Comparison of ENCODE assay signal across 8 cellular contexts in the genomic region with DNA sequence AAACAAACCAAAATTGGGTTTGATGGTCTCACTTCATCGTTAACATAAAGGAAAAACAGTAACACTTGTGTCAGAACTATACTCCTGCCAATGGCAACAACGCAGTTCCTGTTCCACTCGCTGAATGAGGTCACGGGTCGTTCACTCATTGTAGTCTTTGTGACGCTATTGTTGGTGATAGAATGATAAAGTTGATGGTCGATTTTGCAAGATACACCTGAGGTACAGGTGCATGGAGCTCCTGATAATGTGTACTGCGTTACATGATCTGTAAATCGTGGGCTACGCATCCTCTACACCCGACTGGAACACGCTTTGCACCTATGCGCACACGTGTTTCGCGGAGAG. TPM values are rescaled to one million over a fixed set of nuclear protein-coding genes. Genes with fewer than 3 reads are reported as not detected.
A peak's percentile ranks its signal among the peaks of the same experiment; 100 is the strongest.
DNase-seq lines count a peak whose midpoint lies in the region; ATAC-seq and TF ChIP-seq lines count a peak whose summit lies in the region.

No MANE protein-coding gene starts in this region.

- H3K4me2 ChIP-seq in BLaER1 (peak overlapping the region; percentile 99), SU-DHL-6 (ENCODE audit: low read depth, low read length, poor library complexity, severe bottlenecking) (peak overlapping the region; percentile 95)

- ATAC-seq in GM21381 (IDR thresholded peaks at IDR 0.05; ENCODE audit: unreplicated experiment) (peak; percentile 20), psoas muscle (peak in 1 of 4 donors; percentile 1), HG03159 (IDR thresholded peaks at IDR 0.05; ENCODE audit: unreplicated experiment) (no peak)

- no peaks in the 10 kb centered on the region for H3F3A ChIP-seq in SU-DHL-6 (ENCODE audit: insufficient read depth)

- H4K20me1 ChIP-seq in BLaER1, result no peaks in the 10 kb centered on the region
- H4K20me1 ChIP-seq in SU-DHL-6 (ENCODE audit: low read depth, low read length), result no peaks in the 10 kb centered on the region

- intact Hi-C loops in psoas muscle (cut with DNase I), result loop anchor here in 1 of 2 donors (2.0 to 5.0 kb wide), 4 partner anchors 55 to 803 kb away; no protein-coding TSS in a partner anchor

- H3K9me3 ChIP-seq in BLaER1, result no peaks in the 10 kb centered on the region
- H3K9me3 ChIP-seq in SU-DHL-6 (ENCODE audit: insufficient read depth, low read length), result no peaks in the 10 kb centered on the region
- H3K9me3 ChIP-seq in psoas muscle, result no peaks in the 10 kb centered on the region

- H3K9ac ChIP-seq in BLaER1, result peak overlapping the region; percentile 88
- H3K9ac ChIP-seq in SU-DHL-6 (ENCODE audit: low read length), result peak overlapping the region; percentile 88

- H3K36me3 ChIP-seq in BLaER1, result 0 out of 2 replicates have a peak, but pooled peaks cover 5% of the 10 kb centered on the region
- no peaks in the 10 kb centered on the region for H3K36me3 ChIP-seq in SU-DHL-6 (ENCODE audit: low read length)
- H3K36me3 ChIP-seq in psoas muscle (ENCODE audit: insufficient read depth in 1 of 2, low read depth in 1 of 2), result peaks cover 0 to 7% of the 10 kb centered on the region in 2 donors

- TF ChIP-seq CTCF in SU-DHL-6 (IDR thresholded peaks at IDR 0.05; ENCODE audit: insufficient read depth, low read length, poor library complexity, severe bottlenecking) (no peak), fibroblast of pulmonary artery (IDR thresholded peaks at IDR 0.05; ENCODE audit: low read length, missing control alignments) (no peak), psoas muscle (IDR thresholded peaks at IDR 0.05) (no peak)

- H3K27ac ChIP-seq in BLaER1 (peak overlapping the region; percentile 84; the same call in 1 of the 2 replicates), SU-DHL-6 (ENCODE audit: low read depth, low read length) (peak overlapping the region; percentile 83; the same call in 1 of the 2 replicates), psoas muscle (no peak overlapping the region)

- WGBS in psoas muscle, 3 donors, result 17 to 22% (median 22%) methylated on average over 16 of the region's 16 CpGs

- no peaks in the 10 kb centered on the region for H3K9me2 ChIP-seq in SU-DHL-6 (replicated peaks; ENCODE audit: insufficient read depth, low read length)

- H3K4me1 ChIP-seq in BLaER1, result peaks cover 40% of the 10 kb centered on the region
- H3K4me1 ChIP-seq in psoas muscle, result peaks cover 14% of the 10 kb centered on the region

- H3K4me3 ChIP-seq in BLaER1, result peak overlapping the region; percentile 96
- H3K4me3 ChIP-seq in SU-DHL-6 (ENCODE audit: insufficient read depth, low read length, poor library complexity, severe bottlenecking), result peak overlapping the region; percentile 90
- H3K4me3 ChIP-seq in fibroblast of pulmonary artery (replicated peaks; ENCODE audit: low read depth, low read length), result peak overlapping the region; percentile 85
- peak overlapping the region; percentile 93 for H3K4me3 ChIP-seq in psoas muscle

- DNase-seq in fibroblast of pulmonary artery (ENCODE audit: low read depth) (peak; percentile 42), psoas muscle (no peak), UCSD-AML1 (lab: John Stamatoyannopoulos, UW; ENCODE audit: unreplicated experiment) (no peak), NCI-H2196 (lab: John Stamatoyannopoulos, UW; ENCODE audit: unreplicated experiment) (no peak)

- H3K27me3 ChIP-seq in BLaER1 (no peaks in the 10 kb centered on the region), SU-DHL-6 (ENCODE audit: low read length) (no peaks in the 10 kb centered on the region), psoas muscle (ENCODE audit: insufficient read depth in 3 of 3, low read length in 2 of 3) (no peaks in the 10 kb centered on the region)

- H2AFZ ChIP-seq in SU-DHL-6 (ENCODE audit: low read depth, low read length, severe bottlenecking), result peak overlapping the region; percentile 96

- no peaks in the 10 kb centered on the region for H3K79me2 ChIP-seq in SU-DHL-6 (ENCODE audit: insufficient read depth, low read length)

RNA-seq across cellular contexts. Expression of gene CENPS, which starts 0.4 kb away (rescaled TPM):
- 1 to 10 TPM; 2.2 to 7.6 (median 6.6) TPM for total RNA-seq in psoas muscle
- polyA plus RNA-seq in psoas muscle, result 10 to 100 TPM in 1 of 3 donors, 1 to 10 TPM in 2; 7.5 to 31.4 (median 7.5) TPM

RNA-seq across cellular contexts. Expression of gene CORT, which starts 20.0 kb away (rescaled TPM):
- total RNA-seq in psoas muscle, result not detected
- polyA plus RNA-seq in psoas muscle, result 1 to 10 TPM in 1 of 3 donors, under 1 TPM in 1, not detected in 1; 0.18 to 1.1 TPM

RNA-seq across cellular contexts. Expression of gene PGD, which starts 31.0 kb away (rescaled TPM):
- total RNA-seq in psoas muscle, result 10 to 100 TPM; 25.1 to 39.2 (median 28.4) TPM
- 10 to 100 TPM; 24.9 to 33.1 (median 29.5) TPM for polyA plus RNA-seq in psoas muscle

RNA-seq across cellular contexts. Expression of gene DFFA, which starts 42.5 kb away (rescaled TPM):
- 10 to 100 TPM; 18.6 to 26.8 (median 21.6) TPM for total RNA-seq in psoas muscle
- 10 to 100 TPM; 11.5 to 20.9 (median 20.4) TPM for polyA plus RNA-seq in psoas muscle

RNA-seq across cellular contexts. Expression of gene PEX14, which starts 44.9 kb away (rescaled TPM):
- 10 to 100 TPM; 13.7 to 23.5 (median 20.8) TPM for total RNA-seq in psoas muscle
- polyA plus RNA-seq in psoas muscle, result 10 to 100 TPM; 20.1 to 20.8 (median 20.7) TPM
